16 cellular contexts compared by ENCODE assay signal in genomic region chr5:142221091-142221860, GRCh38.
A peak's percentile ranks its signal among the peaks of the same experiment; 100 is the strongest.
DNase-seq lines count a peak whose midpoint lies in the region; TF ChIP-seq lines count a peak whose summit lies in the region.
"Had no signal": no experiment of that assay in that cellular context is flagged by ENCODE, and none has a peak within 500 bp of the region (broad histone marks: within the 10 kb centered on the region; RNA-seq: fewer than 3 reads in every experiment).

No MANE protein-coding gene starts in this region.

- peaks cover 18% of the 10 kb centered on the region for H3K4me1 ChIP-seq in Karpas-422 (ENCODE audit: low read length)

- H3K79me2 ChIP-seq in Karpas-422 (ENCODE audit: low read length) = no peaks in the 10 kb centered on the region

- H4K20me1 ChIP-seq in Karpas-422 (ENCODE audit: insufficient read depth, low read depth, low read length) = 0 out of 2 replicates have a peak, but pooled peaks cover 4% of the 10 kb centered on the region

- no peak overlapping the region for H3K9ac ChIP-seq in Karpas-422 (ENCODE audit: low read length)

- H3K9me3 ChIP-seq in Karpas-422 (ENCODE audit: low read length) = no peaks in the 10 kb centered on the region
- H3K9me3 ChIP-seq: sigmoid colon, SJSA1 had no signal

- H2AFZ ChIP-seq in Karpas-422 (ENCODE audit: low read length) = no peak overlapping the region

- DNase-seq in DMS53 (lab: John Stamatoyannopoulos, UW) (peak; percentile 45), Karpas-422 (peak; percentile 16), foreskin melanocyte (peak; percentile 45), retinal pigment epithelial cell (ENCODE audit: low read depth) (no peak), hepatic stellate cell (ENCODE audit: low spot score) (no peak), pons (ENCODE audit: low spot score) (no peak)
- DNase-seq in activated CD4-positive, alpha-beta T cell treated with anti-CD3 and anti-CD28 coated beads, Interleukin-2, amount 50 U/mL, for 48 hours = no peak
- DNase-seq: activated T-cell treated with anti-CD3 and anti-CD28 coated beads, Interleukin-2, amount 50 U/mL, for 24 hours; anterior cingulate cortex; DMS153; GOT3; NCI-H1436; NCI-H82; sigmoid colon had no signal

- no peaks in the 10 kb centered on the region for H3K36me3 ChIP-seq in Karpas-422 (ENCODE audit: insufficient read depth, low read length)
- H3K36me3 ChIP-seq: sigmoid colon, SJSA1 had no signal

- no peak overlapping the region for H3K4me3 ChIP-seq in Karpas-422 (ENCODE audit: low read length)
- H3K4me3 ChIP-seq in retinal pigment epithelial cell (ENCODE audit: low read length) = no peak overlapping the region
- H3K4me3 ChIP-seq: GM12878, sigmoid colon, SJSA1 had no signal

- no peaks in the 10 kb centered on the region for H3K27me3 ChIP-seq in Karpas-422 (ENCODE audit: low read length)
- H3K27me3 ChIP-seq: sigmoid colon, SJSA1 had no signal

- no peak overlapping the region for H3K4me2 ChIP-seq in Karpas-422 (ENCODE audit: low read depth, low read length, poor library complexity, severe bottlenecking)

- H3K9me2 ChIP-seq in Karpas-422 (replicated peaks; ENCODE audit: insufficient read depth, low read length) = no peaks in the 10 kb centered on the region

- peak; percentile 22 for TF ChIP-seq CTCF in retinal pigment epithelial cell (conservative IDR thresholded peaks at IDR 0.05; ENCODE audit: low read depth, low read length)

- H3K27ac ChIP-seq in Karpas-422 (ENCODE audit: low read length) = no peak overlapping the region
- H3K27ac ChIP-seq: sigmoid colon, SJSA1 had no signal

Comparison
In these comparisons a context has a peak if more than half of its experiments do, and no peak if none do; other contexts are left out.
1. DNase-seq: peak in DMS53 (single experiment), Karpas-422 (single experiment) and foreskin melanocyte (single experiment); none in retinal pigment epithelial cell (single experiment), hepatic stellate cell (single experiment), activated CD4-positive, alpha-beta T cell treated with anti-CD3 and anti-CD28 coated beads, Interleukin-2, amount 50 U/mL, for 48 hours (0 of 2) and pons (single experiment).